In the genomic region with DNA sequence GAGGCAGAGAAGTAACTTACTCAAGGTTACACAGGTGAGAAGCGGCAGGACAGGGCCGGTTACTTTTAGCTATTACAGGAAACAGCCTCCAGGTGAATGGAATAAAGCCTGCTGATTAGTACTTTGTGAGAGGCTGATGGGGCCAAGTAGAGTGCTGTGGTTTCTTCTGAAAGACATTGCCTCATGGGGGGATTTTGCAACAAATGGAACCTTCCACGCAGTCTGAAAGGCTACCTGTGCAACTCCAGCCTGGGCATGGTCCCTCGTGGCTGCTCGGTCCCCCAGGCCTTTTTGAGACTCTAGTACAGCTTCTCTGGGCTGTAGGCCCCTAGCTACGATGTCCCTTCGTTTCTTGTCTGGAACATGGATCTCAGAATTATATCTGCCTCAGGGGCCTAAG, we compare ENCODE assay signal across 2 cellular contexts.
A peak's percentile ranks its signal among the peaks of the same experiment; 100 is the strongest.
TF ChIP-seq lines count a peak whose summit lies in the region.

No MANE protein-coding gene starts in this region.

TF ChIP-seq in A549, 52 proteins besides CTCF, POLR2A, EP300 and RAD21 (continued from another document):
- TF ChIP-seq ATOH8 (CRISPR knock-in tag; IDR thresholded peaks at IDR 0.05; ENCODE audit: low read depth) (no peak), NFE2L2 (conservative IDR thresholded peaks at IDR 0.05; ENCODE audit: low read length) (no peak), USF2 (IDR thresholded peaks at IDR 0.05) (no peak)

TF ChIP-seq in HEK293, 187 proteins besides CTCF, POLR2A, EP300 and RAD21:
- TF ChIP-seq, protein P1, sequence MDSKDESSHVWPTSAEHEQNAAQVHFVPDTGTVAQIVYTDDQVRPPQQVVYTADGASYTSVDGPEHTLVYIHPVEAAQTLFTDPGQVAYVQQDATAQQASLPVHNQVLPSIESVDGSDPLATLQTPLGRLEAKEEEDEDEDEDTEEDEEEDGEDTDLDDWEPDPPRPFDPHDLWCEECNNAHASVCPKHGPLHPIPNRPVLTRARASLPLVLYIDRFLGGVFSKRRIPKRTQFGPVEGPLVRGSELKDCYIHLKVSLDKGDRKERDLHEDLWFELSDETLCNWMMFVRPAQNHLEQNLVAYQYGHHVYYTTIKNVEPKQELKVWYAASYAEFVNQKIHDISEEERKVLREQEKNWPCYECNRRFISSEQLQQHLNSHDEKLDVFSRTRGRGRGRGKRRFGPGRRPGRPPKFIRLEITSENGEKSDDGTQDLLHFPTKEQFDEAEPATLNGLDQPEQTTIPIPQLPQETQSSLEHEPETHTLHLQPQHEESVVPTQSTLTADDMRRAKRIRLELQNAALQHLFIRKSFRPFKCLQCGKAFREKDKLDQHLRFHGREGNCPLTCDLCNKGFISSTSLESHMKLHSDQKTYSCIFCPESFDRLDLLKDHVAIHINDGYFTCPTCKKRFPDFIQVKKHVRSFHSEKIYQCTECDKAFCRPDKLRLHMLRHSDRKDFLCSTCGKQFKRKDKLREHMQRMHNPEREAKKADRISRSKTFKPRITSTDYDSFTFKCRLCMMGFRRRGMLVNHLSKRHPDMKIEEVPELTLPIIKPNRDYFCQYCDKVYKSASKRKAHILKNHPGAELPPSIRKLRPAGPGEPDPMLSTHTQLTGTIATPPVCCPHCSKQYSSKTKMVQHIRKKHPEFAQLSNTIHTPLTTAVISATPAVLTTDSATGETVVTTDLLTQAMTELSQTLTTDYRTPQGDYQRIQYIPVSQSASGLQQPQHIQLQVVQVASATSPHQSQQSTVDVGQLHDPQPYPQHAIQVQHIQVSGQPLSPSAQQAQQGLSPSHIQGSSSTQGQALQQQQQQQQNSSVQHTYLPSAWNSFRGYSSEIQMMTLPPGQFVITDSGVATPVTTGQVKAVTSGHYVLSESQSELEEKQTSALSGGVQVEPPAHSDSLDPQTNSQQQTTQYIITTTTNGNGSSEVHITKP (tag by site-specific recombination; IDR thresholded peaks at IDR 0.05), result peak; percentile 44; the same call in 1 of the 2 replicates
- TF ChIP-seq ZNF777 (tag by site-specific recombination; IDR thresholded peaks at IDR 0.05; ENCODE audit: borderline replicate concordance), result no peak
